ENCODE assay signal across 11 cellular contexts in genomic region chr9:122835313-122835731, GRCh38. TPM values are rescaled to one million over a fixed set of nuclear protein-coding genes. Genes with fewer than 3 reads are reported as not detected.
DNase-seq lines count a peak whose midpoint lies in the region; ATAC-seq and TF ChIP-seq lines count a peak whose summit lies in the region.
"Had no signal": no experiment of that assay in that cellular context is flagged by ENCODE, and none has a peak within 500 bp of the region (broad histone marks: within the 10 kb centered on the region; RNA-seq: fewer than 3 reads in every experiment).

No MANE protein-coding gene starts in this region.

- DNase-seq in GM12864 (ENCODE audit: low read depth): no peak
- peak; percentile 30 for DNase-seq in NAMALWA (ENCODE audit: low spot score)
- DNase-seq in activated naive CD4-positive, alpha-beta T cell treated with anti-CD3 and anti-CD28 coated beads, Interleukin-2, amount 50 U/mL, for 72 hours (ENCODE audit: low spot score in 2 of 2): no peak
- no peak for DNase-seq in nephron progenitor cell
- DNase-seq in NCI-H187 treated with DMSO at 0.1 percent for 48 hours (lab: John Stamatoyannopoulos, UW): no peak
- DNase-seq: NCI-H1436 treated with DMSO at 0.1 percent for 48 hours had no signal

- H3K27ac Mint-ChIP-seq in activated naive CD4-positive, alpha-beta T cell treated with anti-CD3 and anti-CD28 coated beads, Interleukin-2, amount 50 U/mL, for 72 hours: peak overlapping the region; percentile 65 to 91
- peak overlapping the region; percentile 58 for H3K27ac Mint-ChIP-seq in nephron progenitor cell
- H3K27ac Mint-ChIP-seq: dendritic cell treated with granulocyte-macrophage colony-stimulating factor and Interleukin-4, amounts not matched to agents 40 ng/mL and 50 ng/mL, for 4 days had no signal

- H3K36me3 Mint-ChIP-seq in activated naive CD4-positive, alpha-beta T cell treated with anti-CD3 and anti-CD28 coated beads, Interleukin-2, amount 50 U/mL, for 72 hours: no peaks in the 10 kb centered on the region
- no peaks in the 10 kb centered on the region for H3K36me3 Mint-ChIP-seq in nephron progenitor cell (ENCODE audit: low read depth)

- peak; percentile 22 for TF ChIP-seq CTCF in GM12864 (IDR thresholded peaks at IDR 0.05; ENCODE audit: low read depth, low read length, missing control alignments)
- no peak for TF ChIP-seq CTCF in nephron progenitor cell (IDR thresholded peaks at IDR 0.05)

- peak; percentile 53 to 60 for ATAC-seq in activated naive CD4-positive, alpha-beta T cell treated with anti-CD3 and anti-CD28 coated beads, Interleukin-2, amount 50 U/mL, for 72 hours
- ATAC-seq in GM18519 (IDR thresholded peaks at IDR 0.05; ENCODE audit: low FRiP score, unreplicated experiment) (no peak), HG03571 (IDR thresholded peaks at IDR 0.05; ENCODE audit: unreplicated experiment) (no peak)

- H3K4me3 Mint-ChIP-seq in nephron progenitor cell: no peak overlapping the region
- H3K4me3 Mint-ChIP-seq: dendritic cell treated with granulocyte-macrophage colony-stimulating factor and Interleukin-4, amounts not matched to agents 40 ng/mL and 50 ng/mL, for 4 days had no signal

- H3K4me3 ChIP-seq in GM12864 (ENCODE audit: low read depth, low read length): no peak overlapping the region

- H3K27me3 Mint-ChIP-seq in nephron progenitor cell (ENCODE audit: low read depth, poor library complexity): peaks cover 19% of the 10 kb centered on the region
- H3K27me3 Mint-ChIP-seq: dendritic cell treated with granulocyte-macrophage colony-stimulating factor and Interleukin-4, amounts not matched to agents 40 ng/mL and 50 ng/mL, for 4 days had no signal

- H3K4me1 Mint-ChIP-seq in nephron progenitor cell: peaks cover 9% of the 10 kb centered on the region

- H3K9me3 Mint-ChIP-seq in activated naive CD4-positive, alpha-beta T cell treated with anti-CD3 and anti-CD28 coated beads, Interleukin-2, amount 50 U/mL, for 72 hours: peaks cover 0 to 6% of the 10 kb centered on the region in 2 donors
- H3K9me3 Mint-ChIP-seq in nephron progenitor cell: no peaks in the 10 kb centered on the region
- H3K9me3 Mint-ChIP-seq: dendritic cell treated with granulocyte-macrophage colony-stimulating factor and Interleukin-4, amounts not matched to agents 40 ng/mL and 50 ng/mL, for 4 days had no signal

RNA-seq across cellular contexts. Expression of gene PDCL, which starts 6.9 kb away (rescaled TPM):
- total RNA-seq in activated naive CD4-positive, alpha-beta T cell treated with anti-CD3 and anti-CD28 coated beads, Interleukin-2, amount 50 U/mL, for 72 hours: 10 to 100 TPM; 19.1 to 28.5 TPM

RNA-seq across cellular contexts. Expression of gene OR1K1, which starts 35.4 kb away (rescaled TPM):
- not detected for total RNA-seq in activated naive CD4-positive, alpha-beta T cell treated with anti-CD3 and anti-CD28 coated beads, Interleukin-2, amount 50 U/mL, for 72 hours
- total RNA-seq: kidney epithelial cell, subcutaneous adipose tissue had no signal

RNA-seq across cellular contexts. Expression of gene OR5C1, which starts 46.6 kb away (rescaled TPM):
- not detected for total RNA-seq in activated naive CD4-positive, alpha-beta T cell treated with anti-CD3 and anti-CD28 coated beads, Interleukin-2, amount 50 U/mL, for 72 hours
- total RNA-seq: kidney epithelial cell, subcutaneous adipose tissue had no signal

Comparison
In these comparisons a context has a peak if more than half of its experiments do, and no peak if none do; other contexts are left out.
1. ATAC-seq: peak in activated naive CD4-positive, alpha-beta T cell treated with anti-CD3 and anti-CD28 coated beads, Interleukin-2, amount 50 U/mL, for 72 hours (2 of 2); none in GM18519 (single experiment) and HG03571 (single experiment).